8 cellular contexts compared by ENCODE assay signal in genomic region chr22:44668886-44669724, GRCh38. TPM values are rescaled to one million over a fixed set of nuclear protein-coding genes. Genes with fewer than 3 reads are reported as not detected.
DNase-seq lines count a peak whose midpoint lies in the region; ATAC-seq and TF ChIP-seq lines count a peak whose summit lies in the region.

No MANE protein-coding gene starts in this region.

- H3K27ac ChIP-seq in RWPE2 (ENCODE audit: poor library complexity, severe bottlenecking) (no peak overlapping the region), esophagus squamous epithelium (peak overlapping the region; percentile 46 to 89 (median 79))

- no peak for ATAC-seq in RWPE2 (ENCODE audit: low read depth)
- ATAC-seq in HG03095 (IDR thresholded peaks at IDR 0.05; ENCODE audit: unreplicated experiment): no peak
- no peak for ATAC-seq in HG03520 (IDR thresholded peaks at IDR 0.05; ENCODE audit: unreplicated experiment)
- ATAC-seq in GM18867 (IDR thresholded peaks at IDR 0.05; ENCODE audit: unreplicated experiment): no peak

- no peak for TF ChIP-seq POLR2A in esophagus squamous epithelium (IDR thresholded peaks at IDR 0.05)

- peaks cover 20% of the 10 kb centered on the region for H3K27me3 ChIP-seq in RWPE2 (ENCODE audit: insufficient read depth, poor library complexity, severe bottlenecking)
- H3K27me3 ChIP-seq in esophagus squamous epithelium: peaks cover 0 to 49% (median 0%) of the 10 kb centered on the region in 4 donors

- DNase-seq in AG10803 (ENCODE audit: low read depth) (no peak), RWPE2 (ENCODE audit: low spot score) (no peak), esophagus squamous epithelium (lab: John Stamatoyannopoulos, UW) (no peak), neural crest cell (ENCODE audit: low read depth, low spot score) (no peak), DMS 273 treated with DMSO at 0.1 percent for 48 hours (lab: John Stamatoyannopoulos, UW) (no peak)

- no peaks in the 10 kb centered on the region for H3K36me3 Mint-ChIP-seq in neural crest cell (ENCODE audit: low read depth)

- H3K27me3 Mint-ChIP-seq in neural crest cell (ENCODE audit: low read depth): peaks cover 7% of the 10 kb centered on the region

- TF ChIP-seq CTCF in AG10803 (conservative IDR thresholded peaks at IDR 0.05; ENCODE audit: low read length): no peak
- no peak for TF ChIP-seq CTCF in RWPE2 (IDR thresholded peaks at IDR 0.05; ENCODE audit: poor library complexity, severe bottlenecking)
- TF ChIP-seq CTCF in esophagus squamous epithelium (IDR thresholded peaks at IDR 0.05): no peak
- TF ChIP-seq CTCF in neural crest cell (conservative IDR thresholded peaks at IDR 0.05): no peak

- no peaks in the 10 kb centered on the region for H3K36me3 ChIP-seq in RWPE2 (ENCODE audit: low read depth)
- no peaks in the 10 kb centered on the region for H3K36me3 ChIP-seq in esophagus squamous epithelium

- peaks cover 20% of the 10 kb centered on the region for H3K4me1 Mint-ChIP-seq in neural crest cell

- peak overlapping the region; percentile 71 for H3K4me3 Mint-ChIP-seq in neural crest cell

- intact Hi-C loops in esophagus squamous epithelium (cut with DNase I): no loop called here

- H3K4me3 ChIP-seq in AG10803 (ENCODE audit: low read length) (peak overlapping the region; percentile 79), RWPE2 (ENCODE audit: severe bottlenecking) (peak overlapping the region; percentile 38), esophagus squamous epithelium (peak overlapping the region; percentile 30 to 76 (median 58))

- WGBS in esophagus squamous epithelium, 2 donors: 3 to 23% methylated on average over 4 to 10 of the region's 50 CpGs

- H3K27ac Mint-ChIP-seq in neural crest cell (ENCODE audit: unreplicated experiment): no peak overlapping the region

- H3K9me3 ChIP-seq in RWPE2 (ENCODE audit: severe bottlenecking): no peaks in the 10 kb centered on the region
- H3K9me3 ChIP-seq in esophagus squamous epithelium: no peaks in the 10 kb centered on the region

- H3K4me1 ChIP-seq in RWPE2 (ENCODE audit: insufficient read depth, poor library complexity, severe bottlenecking) (no peaks in the 10 kb centered on the region), esophagus squamous epithelium (peaks cover 17 to 60% (median 24%) of the 10 kb centered on the region in 3 donors)

- H3K9me3 Mint-ChIP-seq in neural crest cell: no peaks in the 10 kb centered on the region

RNA-seq across cellular contexts. Expression of gene PRR5, which starts 32.9 kb away (rescaled TPM):
- total RNA-seq in esophagus squamous epithelium (10 to 100 TPM; 20.8 to 33.0 (median 23.4) TPM), neural crest cell (11.9 and 13.6 TPM in 2 replicates)
